10 cellular contexts compared by ENCODE assay signal in the genomic region with DNA sequence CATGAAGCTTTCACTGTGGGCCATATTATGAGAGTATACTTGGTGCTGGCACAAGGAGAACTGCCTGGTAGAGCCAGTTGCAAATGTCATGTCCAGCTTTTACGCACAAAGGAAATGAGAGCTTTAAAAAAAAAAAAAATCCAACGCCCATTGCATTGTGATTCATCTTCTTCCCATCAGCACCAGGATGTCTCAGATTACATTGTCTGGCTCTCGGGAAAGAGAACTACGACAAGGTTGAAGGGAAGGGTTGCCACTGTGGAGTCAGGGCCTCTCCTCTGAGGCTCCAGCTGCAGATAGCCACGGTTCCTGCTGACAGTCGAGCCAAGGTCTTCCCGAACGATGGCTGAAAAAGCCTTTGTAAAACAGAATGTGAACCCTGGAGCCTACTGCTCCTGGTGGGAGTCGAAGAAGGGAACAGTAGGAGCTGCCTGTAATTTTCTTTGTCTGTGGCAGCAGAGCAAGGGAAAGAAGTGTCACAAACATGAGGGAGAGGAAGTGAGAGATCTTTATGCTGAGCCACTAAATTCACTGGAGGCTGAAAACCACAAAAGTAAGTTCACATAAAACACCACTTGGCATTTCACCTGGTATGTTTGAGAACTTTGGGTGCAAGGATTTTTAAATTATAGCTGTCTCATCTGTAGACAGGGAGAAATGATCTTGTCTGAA.
A peak's percentile ranks its signal among the peaks of the same experiment; 100 is the strongest.
DNase-seq lines count a peak whose midpoint lies in the region; ATAC-seq and TF ChIP-seq lines count a peak whose summit lies in the region.
"Had no signal": no experiment of that assay in that cellular context is flagged by ENCODE, and none has a peak within 500 bp of the region (broad histone marks: within the 10 kb centered on the region; RNA-seq: fewer than 3 reads in every experiment).

No MANE protein-coding gene starts in this region.

- no peak overlapping the region for H2AK5ac ChIP-seq in mesendoderm (ENCODE audit: low read length)

- no peak overlapping the region for H2BK120ac ChIP-seq in mesendoderm (ENCODE audit: low read depth, low read length)

- no peak overlapping the region for H2BK15ac ChIP-seq in mesendoderm (replicated peaks; ENCODE audit: low read depth)

- H3K18ac ChIP-seq in mesendoderm (ENCODE audit: low read length) = peak overlapping the region; percentile 1

- H3K36me3 ChIP-seq in mesendoderm (ENCODE audit: control insufficient read depth, insufficient read depth, low read length) = no peaks in the 10 kb centered on the region
- H3K36me3 ChIP-seq in HAP-1 (replicated peaks) = no peaks in the 10 kb centered on the region

- peak overlapping the region; percentile 93 for H3K27ac Mint-ChIP-seq in chondrocyte (ENCODE audit: unreplicated experiment)

- H3K4ac ChIP-seq in mesendoderm (ENCODE audit: low read depth, low read length) = no peak overlapping the region

- H3K9me3 ChIP-seq in HAP-1 = no peaks in the 10 kb centered on the region

- peak overlapping the region; percentile 3 for H3K27ac ChIP-seq in mesendoderm (ENCODE audit: low read depth, low read length)

- H3K4me3 Mint-ChIP-seq in chondrocyte (ENCODE audit: unreplicated experiment) = peak overlapping the region; percentile 52

- no peaks in the 10 kb centered on the region for H3K79me1 ChIP-seq in mesendoderm (ENCODE audit: low read length)

- H3K4me3 ChIP-seq in mesendoderm (ENCODE audit: low read length) (no peak overlapping the region), HAP-1 (no peak overlapping the region)

- H3K4me1 ChIP-seq in mesendoderm (ENCODE audit: control insufficient read depth, low read depth, low read length) = no peaks in the 10 kb centered on the region
- H3K4me1 ChIP-seq in HAP-1 = peaks cover 3% of the 10 kb centered on the region; the same call in 1 of the 2 replicates

- H3K79me2 ChIP-seq in mesendoderm (ENCODE audit: control insufficient read depth, insufficient read depth, low read length) = no peaks in the 10 kb centered on the region

- H3K9ac ChIP-seq in mesendoderm (ENCODE audit: low read length) = no peak overlapping the region

- no peak overlapping the region for H4K5ac ChIP-seq in mesendoderm (ENCODE audit: low read length)

- DNase-seq in AG20443 (ENCODE audit: low spot score) = peak; percentile 74
- peak; percentile 67 for DNase-seq in NCI-H146 treated with DMSO at 0.1 percent for 48 hours (lab: John Stamatoyannopoulos, UW; ENCODE audit: unreplicated experiment)
- no peak for DNase-seq in chondrocyte (ENCODE audit: low spot score)
- peak; percentile 32 for DNase-seq in mesendoderm
- DNase-seq in HAP-1 (ENCODE audit: low spot score in 2 of 2) = no peak
- DNase-seq: DMS 273 treated with DMSO at 0.1 percent for 48 hours, NCI-H345 had no signal

- no peaks in the 10 kb centered on the region for H3K27me3 Mint-ChIP-seq in chondrocyte (ENCODE audit: low read depth)

- ATAC-seq in GM18511 (IDR thresholded peaks at IDR 0.05; ENCODE audit: unreplicated experiment) (no peak), HG02798 (IDR thresholded peaks at IDR 0.05; ENCODE audit: poor library complexity, unreplicated experiment) (no peak), HG02642 (IDR thresholded peaks at IDR 0.05; ENCODE audit: poor library complexity, unreplicated experiment) (no peak)

- H3K56ac ChIP-seq in mesendoderm (ENCODE audit: low read length) = peak overlapping the region; percentile 61

- H3K23ac ChIP-seq in mesendoderm (ENCODE audit: low read length) = no peak overlapping the region

- H3K36me3 Mint-ChIP-seq in chondrocyte (ENCODE audit: low read depth) = no peaks in the 10 kb centered on the region

- H3K4me2 ChIP-seq in mesendoderm (ENCODE audit: low read length) = no peak overlapping the region

- no CpG with 5 or more reads among the region's 9 CpGs for WGBS in mesendoderm (ENCODE audit: extremely low coverage, insufficient coverage, low lambda C conversion rate)

- in situ Hi-C loops in HAP-1 (cut with MboI; ENCODE audit: low sequenced_read_pairs) = no loop called here

- no peaks in the 10 kb centered on the region for H3K9me3 Mint-ChIP-seq in chondrocyte (ENCODE audit: low read depth)

- H3K4me1 Mint-ChIP-seq in chondrocyte (ENCODE audit: low read depth) = peaks cover 15% of the 10 kb centered on the region

- TF ChIP-seq CTCF in chondrocyte (IDR thresholded peaks at IDR 0.05) = no peak

- H3K27me3 ChIP-seq in mesendoderm (ENCODE audit: insufficient read depth, low read length, poor library complexity) (no peaks in the 10 kb centered on the region), HAP-1 (ENCODE audit: low read depth) (no peaks in the 10 kb centered on the region)

- no peak overlapping the region for H4K8ac ChIP-seq in mesendoderm (ENCODE audit: low read depth, low read length)

- H2BK5ac ChIP-seq in mesendoderm (ENCODE audit: low read length) = no peak overlapping the region

Comparison
In these comparisons a context has a peak if more than half of its experiments do, and no peak if none do; other contexts are left out.
1. DNase-seq: peak in AG20443 (single experiment), NCI-H146 treated with DMSO at 0.1 percent for 48 hours (single experiment) and mesendoderm (single experiment); none in chondrocyte (single experiment) and HAP-1 (0 of 2).